In genomic region chr11:65051389-65051858, GRCh38 we compare ENCODE assay signal across 24 cellular contexts. TPM values are rescaled to one million over a fixed set of nuclear protein-coding genes. Genes with fewer than 3 reads are reported as not detected.
"Had no signal": no experiment of that assay in that cellular context is flagged by ENCODE, and none has a peak within 500 bp of the region (broad histone marks: within the 10 kb centered on the region; RNA-seq: fewer than 3 reads in every experiment).

No MANE protein-coding gene starts in this region.

- H3K36me3 Mint-ChIP-seq: activated naive CD8-positive, alpha-beta T cell treated with anti-CD3 and anti-CD28 coated beads for 36 hours; T-cell had no signal

- H3K9me3 Mint-ChIP-seq: activated naive CD4-positive, alpha-beta T cell treated with anti-CD3 and anti-CD28 coated beads, Interleukin-2, amount 10 ng/mL, durations not matched to agents 7 days and 5 days; activated naive CD8-positive, alpha-beta T cell treated with anti-CD3 and anti-CD28 coated beads for 36 hours; activated T-cell treated with anti-CD3 and anti-CD28 coated beads, Interleukin-2, amount 50 U/mL, for 72 hours; activated T-helper 2 cell treated with anti-CD3 and anti-CD28 coated beads, Interferon-gamma antibody, Interleukin-2, Interleukin-4, amounts not matched to agents 10 μg/mL and 5 μg/mL and 100 μg/mL, durations not matched to agents 14 hours and 24 hours and 36 hours; T-cell had no signal

- H3K36me3 ChIP-seq: brain microvascular endothelial cell had no signal

- H3K27ac ChIP-seq: brain microvascular endothelial cell, WERI-Rb-1 had no signal

- ATAC-seq: activated CD4-positive, alpha-beta T cell treated with anti-CD3 and anti-CD28 coated beads for 36 hours; T-cell had no signal

- H3K4me3 Mint-ChIP-seq: activated CD4-positive, alpha-beta T cell treated with anti-CD3 and anti-CD28 coated beads for 36 hours; activated naive CD4-positive, alpha-beta T cell treated with anti-CD3 and anti-CD28 coated beads, Interleukin-2, amount 10 ng/mL, durations not matched to agents 7 days and 5 days; activated naive CD8-positive, alpha-beta T cell treated with anti-CD3 and anti-CD28 coated beads for 36 hours; activated T-cell treated with anti-CD3 and anti-CD28 coated beads, Interleukin-2, amount 50 U/mL, for 72 hours; T-cell had no signal

- DNase-seq: activated CD4-positive, alpha-beta T cell treated with anti-CD3 and anti-CD28 coated beads for 36 hours; activated CD4-positive, alpha-beta T cell treated with anti-CD3 and anti-CD28 coated beads, Interleukin-2, amount 50 U/mL, for 1 hour; activated gamma-delta T cell treated with Interleukin-2 at 50 U/mL for 16 hours; activated naive CD4-positive, alpha-beta T cell treated with anti-CD3 and anti-CD28 coated beads, Interleukin-2, amount 10 ng/mL, durations not matched to agents 7 days and 5 days; activated naive CD8-positive, alpha-beta T cell treated with anti-CD3 and anti-CD28 coated beads for 36 hours; brain microvascular endothelial cell; cerebellar nuclear complex; KBM-7; NCI-H1092 treated with DMSO at 0.1 percent for 48 hours; NCI-H1417 treated with DMSO at 0.1 percent for 48 hours; NCI-H1694; NCI-H2029; NCI-H345; NCI-H510A; NCI-H526 treated with DMSO at 0.1 percent for 48 hours; NCI-H82; SIG-M5; T-cell; WERI-Rb-1 had no signal

- H3K27me3 ChIP-seq: brain microvascular endothelial cell had no signal

- H3K27ac Mint-ChIP-seq: activated CD4-positive, alpha-beta T cell treated with anti-CD3 and anti-CD28 coated beads for 36 hours; activated naive CD4-positive, alpha-beta T cell treated with anti-CD3 and anti-CD28 coated beads, Interleukin-2, amount 10 ng/mL, durations not matched to agents 7 days and 5 days; activated naive CD8-positive, alpha-beta T cell treated with anti-CD3 and anti-CD28 coated beads for 36 hours; activated T-helper 2 cell treated with anti-CD3 and anti-CD28 coated beads, Interferon-gamma antibody, Interleukin-2, Interleukin-4, amounts not matched to agents 10 μg/mL and 5 μg/mL and 100 μg/mL, durations not matched to agents 14 hours and 24 hours and 36 hours; T-cell had no signal

- FAIRE-seq: colon had no signal

- H3K27me3 Mint-ChIP-seq: activated CD4-positive, alpha-beta T cell treated with anti-CD3 and anti-CD28 coated beads for 36 hours; activated naive CD8-positive, alpha-beta T cell treated with anti-CD3 and anti-CD28 coated beads for 36 hours; T-cell had no signal

RNA-seq across cellular contexts. Expression of gene NAALADL1, which starts 6.9 kb away (rescaled TPM):
- total RNA-seq: LHCN-M2, RPMI7951 had no signal
